ENCODE assay signal across 17 cellular contexts in the genomic region with DNA sequence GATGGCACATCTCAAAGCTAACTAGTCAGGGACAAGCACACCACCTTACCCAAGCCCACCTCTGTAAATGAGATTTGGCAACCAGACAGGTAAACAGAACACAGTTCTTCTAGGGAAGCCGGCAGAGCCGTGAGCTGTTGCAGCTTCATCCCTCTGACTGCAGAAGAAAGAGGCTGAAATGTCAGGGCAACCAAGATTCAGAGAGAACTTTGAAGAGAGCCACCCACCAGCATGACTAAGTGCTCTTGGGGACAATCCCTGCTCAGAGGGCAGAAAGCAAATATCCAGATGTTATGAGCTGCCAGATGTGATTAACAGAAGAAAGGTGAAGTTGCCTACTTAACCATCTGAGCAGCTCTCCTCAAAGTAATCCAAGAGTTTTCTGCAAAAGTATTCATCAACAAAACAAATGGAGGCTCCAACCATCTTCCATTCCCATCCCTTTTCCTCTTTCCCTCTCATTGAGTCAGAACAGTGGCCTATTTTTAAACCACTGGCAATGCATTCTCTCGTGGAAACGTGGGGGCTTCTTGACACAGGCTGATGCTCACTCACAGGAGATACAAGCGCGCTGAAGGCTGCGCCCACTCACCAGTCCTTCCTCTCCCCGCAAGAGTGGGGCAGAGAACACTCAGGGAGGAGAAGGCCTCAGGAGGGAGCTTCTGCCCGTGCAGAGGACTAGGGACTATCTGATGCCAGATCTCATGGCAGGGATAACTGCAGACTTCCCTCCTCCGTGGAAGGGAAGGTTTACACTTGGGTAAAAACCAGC. TPM values are rescaled to one million over a fixed set of nuclear protein-coding genes. Genes with fewer than 3 reads are reported as not detected.
A peak's percentile ranks its signal among the peaks of the same experiment; 100 is the strongest.
DNase-seq lines count a peak whose midpoint lies in the region; ATAC-seq lines count a peak whose summit lies in the region.
"Had no signal": no experiment of that assay in that cellular context is flagged by ENCODE, and none has a peak within 500 bp of the region (broad histone marks: within the 10 kb centered on the region; RNA-seq: fewer than 3 reads in every experiment).

No MANE protein-coding gene starts in this region.

- WGBS in GM23248 (ENCODE audit: low coverage in 1 of 2, low lambda C conversion rate in 2 of 2, missing lambda C conversion rate in 2 of 2), 2 experiments: 59 to 66% methylated on average over 10 of the region's 10 CpGs
- 80% methylated on average over 10 of the region's 10 CpGs for WGBS in right cardiac atrium

- DNase-seq in GM23248: peak; percentile 43
- peak; percentile 36 for DNase-seq in cerebellar cortex (ENCODE audit: low spot score)
- peak in 32 of 56 donors; percentile 2 to 77 (median 34) for DNase-seq in nucleus accumbens (lab: John Stamatoyannopoulos, UW)
- no peak for DNase-seq in right cardiac atrium
- DNase-seq in T-helper 1 cell: no peak
- DNase-seq: CD8-positive, alpha-beta T cell; COR-L47; DMS153; DMS79 treated with DMSO at 0.1 percent for 48 hours; EL; GDM1; HCEC 1CT; HFFc6 had no signal

- in situ Hi-C loops in GM23248 (cut with MboI): no loop called here

- ATAC-seq in right cardiac atrium (no peak), GM21825 (IDR thresholded peaks at IDR 0.05; ENCODE audit: unreplicated experiment) (no peak)
- ATAC-seq: A549; CD8-positive, alpha-beta T cell; HepG2 had no signal

- H3K27ac ChIP-seq in GM23248 (no peak overlapping the region), right cardiac atrium (ENCODE audit: low read length) (no peak overlapping the region)
- H3K27ac ChIP-seq: A549 had no signal

- peaks cover 12% of the 10 kb centered on the region for H3F3A ChIP-seq in GM23248 (ENCODE audit: insufficient read depth)

- H3K79me2 ChIP-seq in GM23248 (ENCODE audit: insufficient read depth): no peaks in the 10 kb centered on the region

- H3K9me3 ChIP-seq in GM23248 (ENCODE audit: low read depth): no peaks in the 10 kb centered on the region
- H3K9me3 ChIP-seq in right cardiac atrium (ENCODE audit: control insufficient read depth, low read length): no peaks in the 10 kb centered on the region

- no peaks in the 10 kb centered on the region for H3K27me3 ChIP-seq in GM23248 (replicated peaks; ENCODE audit: insufficient read depth)
- H3K27me3 ChIP-seq in right cardiac atrium (ENCODE audit: control insufficient read depth, insufficient read depth): no peaks in the 10 kb centered on the region

- H2AFZ ChIP-seq in GM23248: no peak overlapping the region

- no peak overlapping the region for H3K9ac ChIP-seq in GM23248

- no peak overlapping the region for H3K4me3 ChIP-seq in GM23248
- no peak overlapping the region for H3K4me3 ChIP-seq in right cardiac atrium (ENCODE audit: low read length)
- H3K4me3 ChIP-seq: A549 had no signal

- H3K9me2 ChIP-seq in GM23248 (ENCODE audit: insufficient read depth): no peaks in the 10 kb centered on the region

- intact Hi-C loops in right cardiac atrium (cut with DNase I): no loop called here

- H4K20me1 ChIP-seq in GM23248 (ENCODE audit: insufficient read depth): no peaks in the 10 kb centered on the region

- no peak overlapping the region for H3K4me2 ChIP-seq in GM23248 (ENCODE audit: unreplicated experiment)
- H3K4me2 ChIP-seq: A549 had no signal

- peaks cover 17% of the 10 kb centered on the region; the same call in 1 of the 2 replicates for H3K36me3 ChIP-seq in GM23248 (ENCODE audit: low read depth)

- H3K4me1 ChIP-seq in GM23248 (ENCODE audit: insufficient read depth) (peaks cover 23% of the 10 kb centered on the region), right cardiac atrium (ENCODE audit: control insufficient read depth, insufficient read depth, low read length) (peaks cover 3% of the 10 kb centered on the region)
- H3K4me1 ChIP-seq: A549 had no signal

RNA-seq across cellular contexts. Expression of a gene that starts 57.1 kb away (rescaled TPM):
- total RNA-seq in GM23248 (2014; rRNA removed; shearing (Covaris generic)): 49.4 and 61.9 TPM in 2 replicates
- polyA plus RNA-seq in GM23248 (2016; fragmentation: Nextera tagmentation; extraction: Ambion mirVana): 98.9 and 100 TPM in 2 replicates
- 100 to 1,000 TPM; 106 to 188 (median 118) TPM for total RNA-seq in right cardiac atrium
- polyA plus RNA-seq in right cardiac atrium: 32.9 TPM
- total RNA-seq: CD8-positive, alpha-beta T cell; HepG2 had no signal
- polyA plus RNA-seq: CD14-positive monocyte, HepG2 had no signal

Comparison
In these comparisons a context has a peak if more than half of its experiments do, and no peak if none do; other contexts are left out.
1. DNase-seq: peak in GM23248 (single experiment), cerebellar cortex (single experiment) and nucleus accumbens (32 of 56); none in right cardiac atrium (0 of 3) and T-helper 1 cell (0 of 5).